1 cellular context compared by ENCODE assay signal in genomic region chr4:139633195-139633594, GRCh38.
TF ChIP-seq lines count a peak whose summit lies in the region.

No MANE protein-coding gene starts in this region.

TF ChIP-seq in GM23338, 12 proteins besides CTCF, POLR2A, EP300 and RAD21 (continued from another document):
- TF ChIP-seq ZNF462 (CRISPR knock-in tag; IDR thresholded peaks at IDR 0.05), result no peak
- TF ChIP-seq CREB1 (CRISPR knock-in tag; IDR thresholded peaks at IDR 0.05; ENCODE audit: low read depth), result no peak
- TF ChIP-seq EZH2phosphoT487 (IDR thresholded peaks at IDR 0.05; ENCODE audit: unreplicated experiment), result no peak
- TF ChIP-seq ZNF331 (CRISPR knock-in tag; IDR thresholded peaks at IDR 0.05; ENCODE audit: low read depth), result no peak
- no peak for TF ChIP-seq EZH2 (IDR thresholded peaks at IDR 0.05; ENCODE audit: low read depth, unreplicated experiment)
- TF ChIP-seq ZNF114 (CRISPR knock-in tag; IDR thresholded peaks at IDR 0.05), result no peak
TF ChIP-seq in GM23338: peak in this region for 0.
